Comparison of ENCODE assay signal across 24 cellular contexts in genomic region chr22:34986461-34986977, GRCh38.
DNase-seq lines count a peak whose midpoint lies in the region; ATAC-seq, FAIRE-seq and TF ChIP-seq lines count a peak whose summit lies in the region.
"Had no signal": no experiment of that assay in that cellular context is flagged by ENCODE, and none has a peak within 500 bp of the region (broad histone marks: within the 10 kb centered on the region; RNA-seq: fewer than 3 reads in every experiment).

No MANE protein-coding gene starts in this region.

- no peak for TF ChIP-seq RAD21 in K562 (CRISPR knock-in tag; conservative IDR thresholded peaks at IDR 0.05 in 1 of 2, IDR thresholded peaks at IDR 0.05 in 1 of 2)

- no peak overlapping the region for H3K4me3 Mint-ChIP-seq in nephron
- H3K4me3 Mint-ChIP-seq: B cell; CD8-positive, alpha-beta T cell; GM23338; HFFc6; IgD-negative memory B cell had no signal

- no peak overlapping the region for H3K4me3 ChIP-seq in AG10803 (ENCODE audit: low read length)
- no peak overlapping the region for H3K4me3 ChIP-seq in K562
- H3K4me3 ChIP-seq: A549; BLaER1 treated with 17β-estradiol and CSF1 and Interleukin-3, amounts not matched to agents 10 nM and 100 nM; GM12878; GM23338 had no signal

- no peak overlapping the region for H3K4me2 ChIP-seq in K562 (ENCODE audit: insufficient read depth, low read length)
- H3K4me2 ChIP-seq: A549; BLaER1 treated with 17β-estradiol and CSF1 and Interleukin-3, amounts not matched to agents 10 nM and 100 nM; GM23338 had no signal

- H3K4me1 ChIP-seq in K562 (replicated peaks in 1 of 2; ENCODE audit: control insufficient read depth in 2 of 2, insufficient read depth in 2 of 2, low read length in 2 of 2), result no peaks in the 10 kb centered on the region
- H3K4me1 ChIP-seq: A549; BLaER1 treated with 17β-estradiol and CSF1 and Interleukin-3, amounts not matched to agents 10 nM and 100 nM had no signal

- DNase-seq in DMS 273 (lab: John Stamatoyannopoulos, UW; ENCODE audit: unreplicated experiment), result peak; percentile 3
- DNase-seq in DMS 273 treated with DMSO at 0.1 percent for 48 hours (lab: John Stamatoyannopoulos, UW), result no peak
- DNase-seq in AG10803 (ENCODE audit: low read depth), result peak; percentile 24
- DNase-seq in K562 (ENCODE audit: extremely low read depth in 1 of 4, low spot score in 3 of 4), result no peak
- DNase-seq in COLO829 (ENCODE audit: low spot score), result no peak
- DNase-seq in amniotic stem cell (lab: John Stamatoyannopoulos, UW), result no peak
- no peak for DNase-seq in left ventricle myocardium superior
- DNase-seq: CD8-positive, alpha-beta T cell; COR-L47; DMS153; DMS79; HCEC 1CT; HFFc6; KG1 had no signal

- H4K20me1 ChIP-seq in K562 (replicated peaks; ENCODE audit: control insufficient read depth, insufficient read depth, low read length), result no peaks in the 10 kb centered on the region
- H4K20me1 ChIP-seq: BLaER1 treated with 17β-estradiol and CSF1 and Interleukin-3, amounts not matched to agents 10 nM and 100 nM had no signal

- no peaks in the 10 kb centered on the region for H3K36me3 ChIP-seq in K562 (ENCODE audit: control insufficient read depth, insufficient read depth, low read length)
- H3K36me3 ChIP-seq: BLaER1 treated with 17β-estradiol and CSF1 and Interleukin-3, amounts not matched to agents 10 nM and 100 nM had no signal

- intact Hi-C loops in K562 (cut with micrococcal nuclease), result no loop called here
- intact Hi-C loops in left ventricle myocardium superior (cut with micrococcal nuclease), result no loop called here

- no peaks in the 10 kb centered on the region for H3K27me3 Mint-ChIP-seq in nephron (ENCODE audit: low read depth)

- WGBS in K562 (ENCODE audit: insufficient coverage, low coverage, missing lambda C conversion rate), result 0% methylated on average over 1 of the region's 1 CpG

- peaks cover 37% of the 10 kb centered on the region for H3K9me3 Mint-ChIP-seq in nephron

- no TSS peak for BruUV-seq in K562 (replicated peaks; lab: Mats Ljungman, UMichigan)

- no peaks in the 10 kb centered on the region for H3K9me1 ChIP-seq in K562 (ENCODE audit: control insufficient read depth, insufficient read depth, low read length)

- TF ChIP-seq POLR2A in K562 (conservative IDR thresholded peaks at IDR 0.05), result no peak

- no peak for TF ChIP-seq EP300 in K562 (IDR thresholded peaks at IDR 0.05; ENCODE audit: low read length)

- no peak overlapping the region for H2AFZ ChIP-seq in K562 (ENCODE audit: low read depth, low read length)
- H2AFZ ChIP-seq: GM23338 had no signal

- POLR2A ChIA-PET in K562 (lab: Yijun Ruan, JAX), result no interaction called here

- no peak for FAIRE-seq in K562 (lab: Jason Lieb, UNC)
- FAIRE-seq: A549, GM12878, H54 had no signal

- ATAC-seq in K562 (no peak), left ventricle myocardium superior (no peak)
- ATAC-seq: A549; CD8-positive, alpha-beta T cell; GM12878; GM23338 had no signal

- CTCF ChIA-PET in K562 (lab: Yijun Ruan, JAX; ENCODE audit: low intra/inter-chr PET ratio), result no interaction called here

- peaks cover 21% of the 10 kb centered on the region for H3K4me1 Mint-ChIP-seq in nephron
- H3K4me1 Mint-ChIP-seq: B cell, IgD-negative memory B cell had no signal

- no peaks in the 10 kb centered on the region for H3K79me2 ChIP-seq in K562 (ENCODE audit: control insufficient read depth, insufficient read depth, low read length)

- peak overlapping the region; percentile 31 to 71 (median 40) for H3K27ac Mint-ChIP-seq in nephron
- H3K27ac Mint-ChIP-seq: B cell; CD8-positive, alpha-beta T cell; GM23338; HFFc6; IgD-negative memory B cell had no signal

- TF ChIP-seq CTCF in AG10803 (conservative IDR thresholded peaks at IDR 0.05; ENCODE audit: low read length) (no peak), K562 (IDR thresholded peaks at IDR 0.05 in 2 of 3, conservative IDR thresholded peaks at IDR 0.05 in 1 of 3; ENCODE audit: insufficient read depth in 2 of 3, low read depth in 1 of 3, low read length in 3 of 3) (no peak), nephron (IDR thresholded peaks at IDR 0.05; ENCODE audit: unreplicated experiment in 3 of 3) (no peak)

- no peaks in the 10 kb centered on the region; a peak in 2 of 5 replicates for H3K27me3 ChIP-seq in K562 (ENCODE audit: control insufficient read depth in 2 of 2, insufficient read depth in 2 of 2, low read length in 2 of 2)
- H3K27me3 ChIP-seq: BLaER1 treated with 17β-estradiol and CSF1 and Interleukin-3, amounts not matched to agents 10 nM and 100 nM had no signal

- no peak overlapping the region for H3K27ac ChIP-seq in K562 (ENCODE audit: extremely low read depth, low read depth, low read length)
- H3K27ac ChIP-seq: 22Rv1; A549; BLaER1 treated with 17β-estradiol and CSF1 and Interleukin-3, amounts not matched to agents 10 nM and 100 nM; HL-60 had no signal

- 0 out of 2 replicates have a peak, but pooled peaks cover 1% of the 10 kb centered on the region for H3K9me3 ChIP-seq in K562 (replicated peaks; ENCODE audit: control insufficient read depth, insufficient read depth, low read depth, low read length)
- H3K9me3 ChIP-seq: A549 had no signal

- H3K36me3 Mint-ChIP-seq in nephron (ENCODE audit: low read depth), result peaks cover 6% of the 10 kb centered on the region
- H3K36me3 Mint-ChIP-seq: CD8-positive, alpha-beta T cell had no signal

- H3K9ac ChIP-seq in K562 (ENCODE audit: insufficient read depth in 1 of 2, low read depth in 2 of 2, low read length in 2 of 2), result no peak overlapping the region
- H3K9ac ChIP-seq: BLaER1 treated with 17β-estradiol and CSF1 and Interleukin-3, amounts not matched to agents 10 nM and 100 nM had no signal

- in situ Hi-C loops in K562 (cut with MboI), result no loop called here

TF ChIP-seq in K562, 482 proteins besides CTCF, POLR2A, EP300 and RAD21:
- TF ChIP-seq ZNF316 (IDR thresholded peaks at IDR 0.05) (0 out of 2 replicates have a peak, but pooled peaks have one; percentile 42), KDM4B (IDR thresholded peaks at IDR 0.05; ENCODE audit: borderline replicate concordance in 2 of 2, low read depth in 1 of 2) (no peak), MEIS2 (IDR thresholded peaks at IDR 0.05; ENCODE audit: partially characterized antibody) (peak; percentile 35), C11orf30 (IDR thresholded peaks at IDR 0.05; ENCODE audit: low read depth) (0 out of 2 replicates have a peak, but pooled peaks have one; percentile 19)

Comparison
In these comparisons a context has a peak if more than half of its experiments do, and no peak if none do; other contexts are left out.
1. DNase-seq: peak in DMS 273 (single experiment) and AG10803 (single experiment); none in DMS 273 treated with DMSO at 0.1 percent for 48 hours (single experiment), K562 (0 of 4), COLO829 (single experiment), amniotic stem cell (single experiment) and left ventricle myocardium superior (single experiment).